1 cellular context compared by ENCODE assay signal in genomic region chr4:57163530-57164459, GRCh38.
TF ChIP-seq lines count a peak whose summit lies in the region.

No MANE protein-coding gene starts in this region.

TF ChIP-seq in K562, 482 proteins besides CTCF, POLR2A, EP300 and RAD21 (continued from another document):
- 0 out of 4 replicates have a peak, but pooled peaks of 1 of the 2 experiments have one; percentile 43 for TF ChIP-seq MNT (conservative IDR thresholded peaks at IDR 0.05)
- 0 out of 2 replicates have a peak, but pooled peaks have one; percentile 39 for TF ChIP-seq GABPB1 (CRISPR knock-in tag; IDR thresholded peaks at IDR 0.05)
- no peak for TF ChIP-seq ZNF551 (CRISPR knock-in tag; IDR thresholded peaks at IDR 0.05)
- no peak for TF ChIP-seq ZBTB8A (IDR thresholded peaks at IDR 0.05; ENCODE audit: partially characterized antibody)
- TF ChIP-seq TCF7 (IDR thresholded peaks at IDR 0.05; ENCODE audit: borderline replicate concordance): peak; percentile 59; the same call in 1 of the 2 replicates
- TF ChIP-seq L3MBTL2 (IDR thresholded peaks at IDR 0.05): peak; percentile 77
